In genomic region chr16:11283820-11284248, GRCh38 we compare ENCODE assay signal across 26 cellular contexts. TPM values are rescaled to one million over a fixed set of nuclear protein-coding genes. Genes with fewer than 3 reads are reported as not detected.
DNase-seq lines count a peak whose midpoint lies in the region; ATAC-seq, FAIRE-seq and TF ChIP-seq lines count a peak whose summit lies in the region.
"Had no signal": no experiment of that assay in that cellular context is flagged by ENCODE, and none has a peak within 500 bp of the region (broad histone marks: within the 10 kb centered on the region; RNA-seq: fewer than 3 reads in every experiment).

No MANE protein-coding gene starts in this region.

- H3K27ac ChIP-seq in cardiac muscle cell (no peak overlapping the region), gastrocnemius medialis (no peak overlapping the region)
- H3K27ac ChIP-seq: neutrophil, PC-9, SJSA1 had no signal

- no peaks in the 10 kb centered on the region for H3K9me3 Mint-ChIP-seq in stimulated activated memory B cell treated with anti-CD40 and anti-IgM and Interleukin-4, amounts not matched to agents 10 μg/mL and 1 μg/mL and 100 μg/mL, for 72 hours
- H3K9me3 Mint-ChIP-seq: activated naive CD4-positive, alpha-beta T cell treated with anti-CD3 and anti-CD28 coated beads, Interleukin-2, amount 50 U/mL, for 72 hours; activated T-helper 1 cell treated with anti-CD3 and anti-CD28 coated beads, Interleukin-12 subunit alpha, Interleukin-12 subunit beta, Interleukin-2, Interleukin-4 antibody, amounts not matched to agents 30 ng/mL and 10 ng/mL and 1 ng/mL, durations not matched to agents 14 hours and 24 hours and 36 hours; T-helper 2 cell treated with Interferon-gamma antibody and Interleukin-4, amounts not matched to agents 5 μg/mL and 100 μg/mL, for 36 hours had no signal

- H3K9me3 ChIP-seq in cardiac muscle cell (ENCODE audit: low read depth) (no peaks in the 10 kb centered on the region), gastrocnemius medialis (no peaks in the 10 kb centered on the region)
- H3K9me3 ChIP-seq: neutrophil, SJSA1 had no signal

- H3K4me3 ChIP-seq in cardiac muscle cell (no peak overlapping the region), gastrocnemius medialis (no peak overlapping the region)
- H3K4me3 ChIP-seq: PC-9, SJSA1 had no signal

- H3K27me3 ChIP-seq in cardiac muscle cell (no peaks in the 10 kb centered on the region), gastrocnemius medialis (no peaks in the 10 kb centered on the region)
- H3K27me3 ChIP-seq: neutrophil, SJSA1 had no signal

- H3K4me1 ChIP-seq in cardiac muscle cell (ENCODE audit: low read depth) (no peaks in the 10 kb centered on the region), gastrocnemius medialis (no peaks in the 10 kb centered on the region)
- H3K4me1 ChIP-seq: SJSA1 had no signal

- in situ Hi-C loops in gastrocnemius medialis (cut with MboI; ENCODE audit: low sequenced_read_pairs in 4 of 4), result no loop called here

- H3K4me3 Mint-ChIP-seq in stimulated activated memory B cell treated with anti-CD40 and anti-IgM and Interleukin-4, amounts not matched to agents 10 μg/mL and 1 μg/mL and 100 μg/mL, for 72 hours, result no peak overlapping the region
- H3K4me3 Mint-ChIP-seq: activated T-helper 1 cell treated with anti-CD3 and anti-CD28 coated beads, Interleukin-12 subunit alpha, Interleukin-12 subunit beta, Interleukin-2, Interleukin-4 antibody, amounts not matched to agents 30 ng/mL and 10 ng/mL and 1 ng/mL, durations not matched to agents 14 hours and 24 hours and 36 hours; CD14-positive monocyte; T-helper 2 cell treated with Interferon-gamma antibody and Interleukin-4, amounts not matched to agents 5 μg/mL and 100 μg/mL, for 36 hours had no signal

- peak overlapping the region; percentile 24 for H3K27ac Mint-ChIP-seq in stimulated activated memory B cell treated with anti-CD40 and anti-IgM and Interleukin-4, amounts not matched to agents 10 μg/mL and 1 μg/mL and 100 μg/mL, for 72 hours
- H3K27ac Mint-ChIP-seq: activated naive CD4-positive, alpha-beta T cell treated with anti-CD3 and anti-CD28 coated beads, Interleukin-2, amount 50 U/mL, for 72 hours; activated T-helper 1 cell treated with anti-CD3 and anti-CD28 coated beads, Interleukin-12 subunit alpha, Interleukin-12 subunit beta, Interleukin-2, Interleukin-4 antibody, amounts not matched to agents 30 ng/mL and 10 ng/mL and 1 ng/mL, durations not matched to agents 14 hours and 24 hours and 36 hours; T-helper 2 cell treated with Interferon-gamma antibody and Interleukin-4, amounts not matched to agents 5 μg/mL and 100 μg/mL, for 36 hours had no signal

- H3K36me3 ChIP-seq in cardiac muscle cell (no peaks in the 10 kb centered on the region), gastrocnemius medialis (no peaks in the 10 kb centered on the region)
- H3K36me3 ChIP-seq: neutrophil, SJSA1 had no signal

- no peaks in the 10 kb centered on the region for H3K27me3 Mint-ChIP-seq in stimulated activated memory B cell treated with anti-CD40 and anti-IgM and Interleukin-4, amounts not matched to agents 10 μg/mL and 1 μg/mL and 100 μg/mL, for 72 hours

- ATAC-seq in Right ventricle myocardium inferior, result no peak
- no peak for ATAC-seq in stimulated activated memory B cell treated with anti-CD40 and anti-IgM and Interleukin-4, amounts not matched to agents 10 μg/mL and 1 μg/mL and 100 μg/mL, for 72 hours
- no peak for ATAC-seq in gastrocnemius medialis
- ATAC-seq: activated naive CD4-positive, alpha-beta T cell treated with anti-CD3 and anti-CD28 coated beads, Interleukin-2, amount 50 U/mL, for 72 hours; left lobe of liver had no signal

- H3K36me3 Mint-ChIP-seq in stimulated activated memory B cell treated with anti-CD40 and anti-IgM and Interleukin-4, amounts not matched to agents 10 μg/mL and 1 μg/mL and 100 μg/mL, for 72 hours, result no peaks in the 10 kb centered on the region
- H3K36me3 Mint-ChIP-seq: activated naive CD4-positive, alpha-beta T cell treated with anti-CD3 and anti-CD28 coated beads, Interleukin-2, amount 50 U/mL, for 72 hours; CD14-positive monocyte had no signal

- intact Hi-C loops in Right ventricle myocardium inferior (cut with DNase I) (no loop called here), gastrocnemius medialis (cut with DNase I; ENCODE audit: low total_unique reads) (no loop called here)

- no peak for FAIRE-seq in GM12892 (lab: Jason Lieb, UNC)
- FAIRE-seq: A204.1 had no signal

- DNase-seq in cardiac muscle cell (ENCODE audit: low read depth in 1 of 2, low spot score in 1 of 2) (peak; percentile 28 to 67), Right ventricle myocardium inferior (ENCODE audit: missing footprints) (no peak), OCI-M1 (lab: John Stamatoyannopoulos, UW) (peak; percentile 67), fibroblast of peridontal ligament (ENCODE audit: extremely low read depth) (peak; percentile 19), GM12892 (ENCODE audit: insufficient read length) (no peak), gastrocnemius medialis (no peak), activated T-cell treated with anti-CD3 and anti-CD28 coated beads for 4 hours (no peak)
- DNase-seq: cortex of kidney, DMS153, NCI-H1436, NCI-H748 treated with DMSO at 0.1 percent for 48 hours, PC-9, substantia nigra had no signal

- peak; percentile 33 for TF ChIP-seq CTCF in cardiac muscle cell (IDR thresholded peaks at IDR 0.05; ENCODE audit: low read depth, low read length)
- TF ChIP-seq CTCF in gastrocnemius medialis (IDR thresholded peaks at IDR 0.05 in 4 of 5, conservative IDR thresholded peaks at IDR 0.05 in 1 of 5), result no peak

- H3K4me1 Mint-ChIP-seq in stimulated activated memory B cell treated with anti-CD40 and anti-IgM and Interleukin-4, amounts not matched to agents 10 μg/mL and 1 μg/mL and 100 μg/mL, for 72 hours, result peaks cover 47% of the 10 kb centered on the region

- TF ChIP-seq POLR2A in GM12892 (IDR thresholded peaks at IDR 0.05; ENCODE audit: low read depth, low read length) (no peak), gastrocnemius medialis (IDR thresholded peaks at IDR 0.05) (no peak)

RNA-seq across cellular contexts. Expression of gene PRM1, which starts 2.7 kb away (rescaled TPM):
- total RNA-seq in cardiac muscle cell (not detected in 2 replicates), Right ventricle myocardium inferior (not detected), gastrocnemius medialis (not detected)
- polyA plus RNA-seq in cardiac muscle cell, result not detected in 2 replicates
- not detected for polyA plus RNA-seq in GM12892 (2012; ENCODE audit: missing spikeins)
- total RNA-seq: activated CD8-positive, alpha-beta memory T cell treated with anti-CD3 and anti-CD28 coated beads for 36 hours; activated naive CD4-positive, alpha-beta T cell treated with anti-CD3 and anti-CD28 coated beads, Interleukin-2, amount 50 U/mL, for 72 hours; activated T-helper 1 cell treated with anti-CD3 and anti-CD28 coated beads, Interleukin-12 subunit alpha, Interleukin-12 subunit beta, Interleukin-2, Interleukin-4 antibody, amounts not matched to agents 30 ng/mL and 10 ng/mL and 1 ng/mL, durations not matched to agents 14 hours and 24 hours and 36 hours; HT-29; left lobe of liver; LHCN-M2; mucosa of gallbladder; PC-9; SJSA1 had no signal
- polyA plus RNA-seq: CD14-positive monocyte had no signal

RNA-seq across cellular contexts. Expression of gene PRM2, which starts 7.6 kb away (rescaled TPM):
- total RNA-seq in cardiac muscle cell (0.42 TPM in 1 of 2 replicates, not detected in the other), Right ventricle myocardium inferior (not detected), gastrocnemius medialis (not detected)
- not detected in 2 replicates for polyA plus RNA-seq in cardiac muscle cell
- 0.61 TPM for polyA plus RNA-seq in GM12892 (2012; ENCODE audit: missing spikeins)
- total RNA-seq: activated CD8-positive, alpha-beta memory T cell treated with anti-CD3 and anti-CD28 coated beads for 36 hours; activated naive CD4-positive, alpha-beta T cell treated with anti-CD3 and anti-CD28 coated beads, Interleukin-2, amount 50 U/mL, for 72 hours; activated T-helper 1 cell treated with anti-CD3 and anti-CD28 coated beads, Interleukin-12 subunit alpha, Interleukin-12 subunit beta, Interleukin-2, Interleukin-4 antibody, amounts not matched to agents 30 ng/mL and 10 ng/mL and 1 ng/mL, durations not matched to agents 14 hours and 24 hours and 36 hours; HT-29; left lobe of liver; LHCN-M2; mucosa of gallbladder; PC-9; SJSA1 had no signal
- polyA plus RNA-seq: CD14-positive monocyte had no signal

RNA-seq across cellular contexts. Expression of gene PRM3, which starts 10.4 kb away (rescaled TPM):
- not detected in 2 replicates for total RNA-seq in cardiac muscle cell
- not detected in 2 replicates for polyA plus RNA-seq in cardiac muscle cell
- total RNA-seq in Right ventricle myocardium inferior, result not detected
- not detected for polyA plus RNA-seq in GM12892 (2012; ENCODE audit: missing spikeins)
- total RNA-seq in gastrocnemius medialis, result not detected
- total RNA-seq: activated CD8-positive, alpha-beta memory T cell treated with anti-CD3 and anti-CD28 coated beads for 36 hours; activated naive CD4-positive, alpha-beta T cell treated with anti-CD3 and anti-CD28 coated beads, Interleukin-2, amount 50 U/mL, for 72 hours; activated T-helper 1 cell treated with anti-CD3 and anti-CD28 coated beads, Interleukin-12 subunit alpha, Interleukin-12 subunit beta, Interleukin-2, Interleukin-4 antibody, amounts not matched to agents 30 ng/mL and 10 ng/mL and 1 ng/mL, durations not matched to agents 14 hours and 24 hours and 36 hours; HT-29; left lobe of liver; LHCN-M2; mucosa of gallbladder; PC-9; SJSA1 had no signal
- polyA plus RNA-seq: CD14-positive monocyte had no signal

RNA-seq across cellular contexts. Expression of gene TNP2, which starts 14.7 kb away (rescaled TPM):
- total RNA-seq in cardiac muscle cell (not detected in 2 replicates), Right ventricle myocardium inferior (not detected), gastrocnemius medialis (not detected)
- not detected in 2 replicates for polyA plus RNA-seq in cardiac muscle cell
- 0.81 TPM for polyA plus RNA-seq in GM12892 (2012; ENCODE audit: missing spikeins)
- total RNA-seq: activated CD8-positive, alpha-beta memory T cell treated with anti-CD3 and anti-CD28 coated beads for 36 hours; activated naive CD4-positive, alpha-beta T cell treated with anti-CD3 and anti-CD28 coated beads, Interleukin-2, amount 50 U/mL, for 72 hours; activated T-helper 1 cell treated with anti-CD3 and anti-CD28 coated beads, Interleukin-12 subunit alpha, Interleukin-12 subunit beta, Interleukin-2, Interleukin-4 antibody, amounts not matched to agents 30 ng/mL and 10 ng/mL and 1 ng/mL, durations not matched to agents 14 hours and 24 hours and 36 hours; HT-29; left lobe of liver; LHCN-M2; mucosa of gallbladder; PC-9; SJSA1 had no signal
- polyA plus RNA-seq: CD14-positive monocyte had no signal

RNA-seq across cellular contexts. Expression of gene SOCS1, which starts 27.8 kb away (rescaled TPM):
- 7.3 and 11.0 TPM in 2 replicates for total RNA-seq in cardiac muscle cell
- polyA plus RNA-seq in cardiac muscle cell, result 3.4 and 3.6 TPM in 2 replicates
- 6.0 TPM for total RNA-seq in Right ventricle myocardium inferior
- polyA plus RNA-seq in GM12892 (2012; ENCODE audit: missing spikeins), result 4.3 TPM
- total RNA-seq in gastrocnemius medialis, result 1 to 10 TPM; 1.1 to 5.5 (median 3.1) TPM

Comparison
In these comparisons a context has a peak if more than half of its experiments do, and no peak if none do; other contexts are left out.
1. DNase-seq: peak in cardiac muscle cell (2 of 2), OCI-M1 (single experiment) and fibroblast of peridontal ligament (single experiment); none in Right ventricle myocardium inferior (single experiment), GM12892 (single experiment), gastrocnemius medialis (0 of 2) and activated T-cell treated with anti-CD3 and anti-CD28 coated beads for 4 hours (single experiment).